In the genomic region with DNA sequence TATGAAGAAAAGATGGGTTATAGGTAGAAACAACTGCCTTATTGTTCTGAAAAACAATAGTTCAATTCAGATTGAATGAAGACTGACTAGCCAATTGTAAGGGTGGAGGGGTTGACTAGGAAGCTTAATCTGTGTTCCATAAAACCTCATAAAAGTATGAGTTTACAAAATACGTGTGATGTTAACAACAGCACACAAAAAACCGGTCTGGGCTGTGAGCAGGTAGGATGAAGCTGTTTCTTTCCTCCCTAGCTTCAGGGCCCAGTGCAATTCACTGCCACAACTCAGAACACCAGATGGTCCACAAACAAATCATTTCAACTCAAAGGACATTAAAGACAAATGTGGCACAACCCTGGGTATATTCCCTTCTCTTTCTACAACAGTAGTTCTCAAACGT, we compare ENCODE assay signal across 25 cellular contexts.
"Had no signal": no experiment of that assay in that cellular context is flagged by ENCODE, and none has a peak within 500 bp of the region (broad histone marks: within the 10 kb centered on the region; RNA-seq: fewer than 3 reads in every experiment).

No MANE protein-coding gene starts in this region.

- DNase-seq: caudate nucleus; cerebellar nuclear complex; effector CD8-positive, alpha-beta T cell; endodermal cell; foreskin keratinocyte; glutamatergic neuron; heart right ventricle; hypothalamus; immature natural killer cell; islet precursor cell; kidney glomerular epithelial cell; left ventricle myocardium superior; lower lobe of right lung; naive B cell; pancreas; right lobe of liver; stimulated activated CD4-positive, alpha-beta T cell treated with anti-CD3 and anti-CD28 coated beads, Interleukin-4, amount 100 ng/mL, for 4 hours; stimulated activated naive CD8-positive, alpha-beta T cell treated with anti-CD3 and anti-CD28 coated beads, Interleukin-15, Interleukin-2, amounts not matched to agents 100 U/mL and 50 U/mL, for 24 hours; thyroid gland had no signal

- H3K4me3 Mint-ChIP-seq: dendritic cell treated with granulocyte-macrophage colony-stimulating factor and Interleukin-4, amounts not matched to agents 40 ng/mL and 50 ng/mL, for 4 days; endodermal cell; immature natural killer cell; naive B cell; natural killer cell treated with Interleukin-12 subunit alpha and Interleukin-12 subunit beta and Interleukin-15 and Interleukin-18, amount 100 ng/mL, for 72 hours; stimulated activated memory B cell treated with anti-CD40 and anti-IgM and Interleukin-4, amounts not matched to agents 10 μg/mL and 1 μg/mL and 100 μg/mL, for 72 hours had no signal

- H3K4me1 Mint-ChIP-seq: stimulated activated memory B cell treated with anti-CD40 and anti-IgM and Interleukin-4, amounts not matched to agents 10 μg/mL and 1 μg/mL and 100 μg/mL, for 72 hours had no signal

- H3K9me3 Mint-ChIP-seq: natural killer cell treated with Interleukin-12 subunit alpha and Interleukin-12 subunit beta and Interleukin-15 and Interleukin-18, amount 100 ng/mL, for 72 hours; type B pancreatic cell had no signal

- H3K27ac Mint-ChIP-seq: dendritic cell treated with granulocyte-macrophage colony-stimulating factor and Interleukin-4, amounts not matched to agents 40 ng/mL and 50 ng/mL, for 4 days; endodermal cell; immature natural killer cell; naive B cell; natural killer cell treated with Interleukin-12 subunit alpha and Interleukin-12 subunit beta and Interleukin-15 and Interleukin-18, amount 100 ng/mL, for 72 hours; progenitor cell of endocrine pancreas; stimulated activated memory B cell treated with anti-CD40 and anti-IgM and Interleukin-4, amounts not matched to agents 10 μg/mL and 1 μg/mL and 100 μg/mL, for 72 hours; type B pancreatic cell had no signal

- ATAC-seq: foreskin keratinocyte; gastroesophageal sphincter; heart right ventricle; left ventricle myocardium superior; lower lobe of right lung; natural killer cell treated with Interleukin-12 subunit alpha and Interleukin-12 subunit beta and Interleukin-15 and Interleukin-18, amount 100 ng/mL, for 72 hours; pancreas; right lobe of liver; stimulated activated memory B cell treated with anti-CD40 and anti-IgM and Interleukin-4, amounts not matched to agents 10 μg/mL and 1 μg/mL and 100 μg/mL, for 72 hours; stimulated activated naive CD8-positive, alpha-beta T cell treated with anti-CD3 and anti-CD28 coated beads, Interleukin-15, Interleukin-2, amounts not matched to agents 100 U/mL and 50 U/mL, for 24 hours had no signal
